Comparison of ENCODE assay signal across 16 cellular contexts in genomic region chr1:109142248-109142647, GRCh38. TPM values are rescaled to one million over a fixed set of nuclear protein-coding genes. Genes with fewer than 3 reads are reported as not detected.
DNase-seq lines count a peak whose midpoint lies in the region; ATAC-seq and TF ChIP-seq lines count a peak whose summit lies in the region.
"Had no signal": no experiment of that assay in that cellular context is flagged by ENCODE, and none has a peak within 500 bp of the region (broad histone marks: within the 10 kb centered on the region; RNA-seq: fewer than 3 reads in every experiment).

No MANE protein-coding gene starts in this region.

- peak overlapping the region; percentile 41 for H3K27ac ChIP-seq in VCaP
- no peak overlapping the region for H3K27ac ChIP-seq in hepatocyte
- H3K27ac ChIP-seq in neural progenitor cell, result no peak overlapping the region
- no peak overlapping the region for H3K27ac ChIP-seq in spleen
- H3K27ac ChIP-seq in Peyer's patch, result no peak overlapping the region

- H3K4me1 Mint-ChIP-seq in neural progenitor cell, result peaks cover 1% of the 10 kb centered on the region
- H3K4me1 Mint-ChIP-seq: CD8-positive, alpha-beta memory T cell; GM23338 had no signal

- H4K20me1 ChIP-seq in hepatocyte (ENCODE audit: insufficient read depth, poor library complexity, severe bottlenecking) (no peaks in the 10 kb centered on the region), neural progenitor cell (ENCODE audit: low read depth) (no peaks in the 10 kb centered on the region)

- no peaks in the 10 kb centered on the region for H3K36me3 Mint-ChIP-seq in neural progenitor cell

- H3K9me3 Mint-ChIP-seq in neural progenitor cell, result no peaks in the 10 kb centered on the region
- H3K9me3 Mint-ChIP-seq: CD4-positive, CD25-positive, alpha-beta regulatory T cell; CD8-positive, alpha-beta memory T cell; GM23338 had no signal

- H3K9me3 ChIP-seq in hepatocyte (ENCODE audit: low read depth) (no peaks in the 10 kb centered on the region), neural progenitor cell (ENCODE audit: low read depth) (no peaks in the 10 kb centered on the region), spleen (no peaks in the 10 kb centered on the region), Peyer's patch (no peaks in the 10 kb centered on the region)
- H3K9me3 ChIP-seq: BE2C, Caco-2 had no signal

- DNase-seq in COLO668 (lab: John Stamatoyannopoulos, UW; ENCODE audit: unreplicated experiment) (peak; percentile 46), hepatocyte (ENCODE audit: low spot score) (peak; percentile 27), neural progenitor cell (ENCODE audit: low spot score) (no peak), spleen (no peak), Peyer's patch (no peak)
- DNase-seq: ACHN; BE2C; C1 segment of cervical spinal cord; Caco-2; CD4-positive, CD25-positive, alpha-beta regulatory T cell; CD8-positive, alpha-beta memory T cell; GDM1; HCEC 1CT had no signal

- no peak overlapping the region for H3K4me2 ChIP-seq in hepatocyte
- no peak overlapping the region for H3K4me2 ChIP-seq in neural progenitor cell
- H3K4me2 ChIP-seq: GM23338 had no signal

- intact Hi-C loops in spleen (cut with DNase I; ENCODE audit: low total_unique reads), result no loop called here

- TF ChIP-seq POLR2A in spleen (IDR thresholded peaks at IDR 0.05) (no peak), Peyer's patch (IDR thresholded peaks at IDR 0.05) (no peak)

- H3K9me2 ChIP-seq in hepatocyte (replicated peaks; ENCODE audit: insufficient read depth), result no peaks in the 10 kb centered on the region

- H3F3A ChIP-seq in neural progenitor cell (ENCODE audit: low read depth), result no peaks in the 10 kb centered on the region

- 76% methylated on average over 5 of the region's 5 CpGs for WGBS in hepatocyte (ENCODE audit: low lambda C conversion rate, missing lambda C conversion rate)
- WGBS in spleen, 5 donors, result 82 to 94% (median 92%) methylated on average over 5 of the region's 5 CpGs

- peak overlapping the region; percentile 64 for H3K27ac Mint-ChIP-seq in neural progenitor cell
- H3K27ac Mint-ChIP-seq: CD4-positive, CD25-positive, alpha-beta regulatory T cell; GM23338 had no signal

- no peak for ATAC-seq in GM21825 (IDR thresholded peaks at IDR 0.05; ENCODE audit: unreplicated experiment)
- ATAC-seq: GM23338 had no signal

- H3K27me3 Mint-ChIP-seq in neural progenitor cell (ENCODE audit: insufficient read depth, low read depth), result no peaks in the 10 kb centered on the region
- H3K27me3 Mint-ChIP-seq: CD4-positive, CD25-positive, alpha-beta regulatory T cell; CD8-positive, alpha-beta memory T cell had no signal

- H3K4me1 ChIP-seq in hepatocyte (ENCODE audit: insufficient read depth) (peaks cover 20% of the 10 kb centered on the region), neural progenitor cell (no peaks in the 10 kb centered on the region), spleen (peaks cover 0 to 7% (median 0%) of the 10 kb centered on the region in 6 donors), Peyer's patch (peaks cover 0 to 5% (median 0%) of the 10 kb centered on the region in 4 donors)
- H3K4me1 ChIP-seq: BE2C had no signal

- H3K9ac ChIP-seq in neural progenitor cell, result no peak overlapping the region

- no peak overlapping the region for H2AFZ ChIP-seq in hepatocyte
- no peak overlapping the region for H2AFZ ChIP-seq in neural progenitor cell (replicated peaks)
- H2AFZ ChIP-seq: GM23338 had no signal

- no peak for TF ChIP-seq CTCF in VCaP (conservative IDR thresholded peaks at IDR 0.05)
- no peak for TF ChIP-seq CTCF in hepatocyte (IDR thresholded peaks at IDR 0.05; ENCODE audit: poor library complexity)
- TF ChIP-seq CTCF in neural progenitor cell (IDR thresholded peaks at IDR 0.05), result no peak
- no peak for TF ChIP-seq CTCF in spleen (IDR thresholded peaks at IDR 0.05 in 8 of 11, conservative IDR thresholded peaks at IDR 0.05 in 3 of 11)
- TF ChIP-seq CTCF in Peyer's patch (IDR thresholded peaks at IDR 0.05), result no peak

- H3K4me3 ChIP-seq in hepatocyte (no peak overlapping the region), neural progenitor cell (no peak overlapping the region), spleen (no peak overlapping the region), Peyer's patch (no peak overlapping the region)
- H3K4me3 ChIP-seq: GM23338 had no signal

- no peak overlapping the region for H3K4me3 Mint-ChIP-seq in neural progenitor cell
- H3K4me3 Mint-ChIP-seq: CD4-positive, CD25-positive, alpha-beta regulatory T cell; CD8-positive, alpha-beta memory T cell; GM23338 had no signal

- H3K79me2 ChIP-seq in hepatocyte (no peaks in the 10 kb centered on the region), neural progenitor cell (ENCODE audit: low read depth) (no peaks in the 10 kb centered on the region)

- no peaks in the 10 kb centered on the region for H3K27me3 ChIP-seq in hepatocyte
- H3K27me3 ChIP-seq in neural progenitor cell, result no peaks in the 10 kb centered on the region
- H3K27me3 ChIP-seq in spleen (replicated peaks in 1 of 7), result no peaks in the 10 kb centered on the region
- no peaks in the 10 kb centered on the region for H3K27me3 ChIP-seq in Peyer's patch
- H3K27me3 ChIP-seq: BE2C had no signal

- H3K36me3 ChIP-seq in hepatocyte (replicated peaks; ENCODE audit: insufficient read depth, low read depth), result no peaks in the 10 kb centered on the region
- no peaks in the 10 kb centered on the region for H3K36me3 ChIP-seq in neural progenitor cell
- no peaks in the 10 kb centered on the region for H3K36me3 ChIP-seq in spleen
- H3K36me3 ChIP-seq in Peyer's patch, result no peaks in the 10 kb centered on the region
- H3K36me3 ChIP-seq: BE2C had no signal

RNA-seq across cellular contexts. Expression of gene ELAPOR1, which starts 28.3 kb away (rescaled TPM):
- 2.5 and 3.0 TPM in 2 replicates for total RNA-seq in hepatocyte
- polyA plus RNA-seq in hepatocyte, result 1.6 and 1.8 TPM in 2 replicates
- 1.5 and 2.0 TPM in 2 replicates for total RNA-seq in neural progenitor cell (ENCODE audit: low replicate concordance)
- 10 to 100 TPM in 1 of 7 donors, 1 to 10 TPM in 6; 2.3 to 10.3 (median 5.5) TPM for total RNA-seq in spleen
- under 1 TPM; 0.26 to 0.36 (median 0.32) TPM for polyA plus RNA-seq in spleen
- total RNA-seq in Peyer's patch, result 100 to 1,000 TPM in 2 of 4 donors, 10 to 100 TPM in 2; 57.8 to 138 (median 98.0) TPM

RNA-seq across cellular contexts. Expression of gene TMEM167B, which starts 51.7 kb away (rescaled TPM):
- 33.4 and 35.0 TPM in 2 replicates for total RNA-seq in hepatocyte
- 18.3 and 25.0 TPM in 2 replicates for polyA plus RNA-seq in hepatocyte
- 18.5 and 22.1 TPM in 2 replicates for total RNA-seq in neural progenitor cell (ENCODE audit: low replicate concordance)
- 10 to 100 TPM; 23.1 to 48.2 (median 45.2) TPM for total RNA-seq in spleen
- 10 to 100 TPM; 19.1 to 20.4 (median 19.7) TPM for polyA plus RNA-seq in spleen
- 10 to 100 TPM; 11.3 to 17.3 (median 13.7) TPM for total RNA-seq in Peyer's patch

Comparison
In these comparisons a context has a peak if more than half of its experiments do, and no peak if none do; other contexts are left out.
1. DNase-seq: peak in COLO668 (single experiment) and hepatocyte (single experiment); none in neural progenitor cell (single experiment), spleen (single experiment) and Peyer's patch (0 of 3).
2. RNA of gene ELAPOR1, which starts 28.3 kb away (total RNA-seq): 57.8 to 138 TPM in Peyer's patch; 2.3 to 10.3 TPM in spleen, 2.5 to 3.0 TPM in hepatocyte and 1.5 to 2.0 TPM in neural progenitor cell; every median in the first group is over 4 times any median in the second.